2 cellular contexts compared by ENCODE assay signal in genomic region chr16:67605641-67606040, GRCh38.
A peak's percentile ranks its signal among the peaks of the same experiment; 100 is the strongest.
TF ChIP-seq lines count a peak whose summit lies in the region.

No MANE protein-coding gene starts in this region.

TF ChIP-seq in HEK293, 187 proteins besides CTCF, POLR2A, EP300 and RAD21:
- no peak for TF ChIP-seq ZNF629 (tag by site-specific recombination; IDR thresholded peaks at IDR 0.05)
- TF ChIP-seq ZNF660 (tag by site-specific recombination; IDR thresholded peaks at IDR 0.05): no peak
- no peak for TF ChIP-seq ZNF416 (tag by site-specific recombination; IDR thresholded peaks at IDR 0.05)
- peak; percentile 89; the same call in 1 of the 2 replicates for TF ChIP-seq PRDM1 (tag by site-specific recombination; IDR thresholded peaks at IDR 0.05)
- TF ChIP-seq ZNF239 (tag by site-specific recombination; IDR thresholded peaks at IDR 0.05): no peak
- TF ChIP-seq KLF16 (tag by site-specific recombination; IDR thresholded peaks at IDR 0.05): no peak
- TF ChIP-seq ZNF398 (tag by site-specific recombination; IDR thresholded peaks at IDR 0.05): no peak
- no peak for TF ChIP-seq ZNF558 (tag by site-specific recombination; IDR thresholded peaks at IDR 0.05)

TF ChIP-seq in GM12878, 131 proteins besides CTCF, POLR2A, EP300 and RAD21:
- TF ChIP-seq, protein P1, sequence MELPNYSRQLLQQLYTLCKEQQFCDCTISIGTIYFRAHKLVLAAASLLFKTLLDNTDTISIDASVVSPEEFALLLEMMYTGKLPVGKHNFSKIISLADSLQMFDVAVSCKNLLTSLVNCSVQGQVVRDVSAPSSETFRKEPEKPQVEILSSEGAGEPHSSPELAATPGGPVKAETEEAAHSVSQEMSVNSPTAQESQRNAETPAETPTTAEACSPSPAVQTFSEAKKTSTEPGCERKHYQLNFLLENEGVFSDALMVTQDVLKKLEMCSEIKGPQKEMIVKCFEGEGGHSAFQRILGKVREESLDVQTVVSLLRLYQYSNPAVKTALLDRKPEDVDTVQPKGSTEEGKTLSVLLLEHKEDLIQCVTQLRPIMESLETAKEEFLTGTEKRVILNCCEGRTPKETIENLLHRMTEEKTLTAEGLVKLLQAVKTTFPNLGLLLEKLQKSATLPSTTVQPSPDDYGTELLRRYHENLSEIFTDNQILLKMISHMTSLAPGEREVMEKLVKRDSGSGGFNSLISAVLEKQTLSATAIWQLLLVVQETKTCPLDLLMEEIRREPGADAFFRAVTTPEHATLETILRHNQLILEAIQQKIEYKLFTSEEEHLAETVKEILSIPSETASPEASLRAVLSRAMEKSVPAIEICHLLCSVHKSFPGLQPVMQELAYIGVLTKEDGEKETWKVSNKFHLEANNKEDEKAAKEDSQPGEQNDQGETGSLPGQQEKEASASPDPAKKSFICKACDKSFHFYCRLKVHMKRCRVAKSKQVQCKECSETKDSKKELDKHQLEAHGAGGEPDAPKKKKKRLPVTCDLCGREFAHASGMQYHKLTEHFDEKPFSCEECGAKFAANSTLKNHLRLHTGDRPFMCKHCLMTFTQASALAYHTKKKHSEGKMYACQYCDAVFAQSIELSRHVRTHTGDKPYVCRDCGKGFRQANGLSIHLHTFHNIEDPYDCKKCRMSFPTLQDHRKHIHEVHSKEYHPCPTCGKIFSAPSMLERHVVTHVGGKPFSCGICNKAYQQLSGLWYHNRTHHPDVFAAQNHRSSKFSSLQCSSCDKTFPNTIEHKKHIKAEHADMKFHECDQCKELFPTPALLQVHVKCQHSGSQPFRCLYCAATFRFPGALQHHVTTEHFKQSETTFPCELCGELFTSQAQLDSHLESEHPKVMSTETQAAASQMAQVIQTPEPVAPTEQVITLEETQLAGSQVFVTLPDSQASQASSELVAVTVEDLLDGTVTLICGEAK (IDR thresholded peaks at IDR 0.05; ENCODE audit: borderline replicate concordance): no peak
- TF ChIP-seq, protein P2, sequence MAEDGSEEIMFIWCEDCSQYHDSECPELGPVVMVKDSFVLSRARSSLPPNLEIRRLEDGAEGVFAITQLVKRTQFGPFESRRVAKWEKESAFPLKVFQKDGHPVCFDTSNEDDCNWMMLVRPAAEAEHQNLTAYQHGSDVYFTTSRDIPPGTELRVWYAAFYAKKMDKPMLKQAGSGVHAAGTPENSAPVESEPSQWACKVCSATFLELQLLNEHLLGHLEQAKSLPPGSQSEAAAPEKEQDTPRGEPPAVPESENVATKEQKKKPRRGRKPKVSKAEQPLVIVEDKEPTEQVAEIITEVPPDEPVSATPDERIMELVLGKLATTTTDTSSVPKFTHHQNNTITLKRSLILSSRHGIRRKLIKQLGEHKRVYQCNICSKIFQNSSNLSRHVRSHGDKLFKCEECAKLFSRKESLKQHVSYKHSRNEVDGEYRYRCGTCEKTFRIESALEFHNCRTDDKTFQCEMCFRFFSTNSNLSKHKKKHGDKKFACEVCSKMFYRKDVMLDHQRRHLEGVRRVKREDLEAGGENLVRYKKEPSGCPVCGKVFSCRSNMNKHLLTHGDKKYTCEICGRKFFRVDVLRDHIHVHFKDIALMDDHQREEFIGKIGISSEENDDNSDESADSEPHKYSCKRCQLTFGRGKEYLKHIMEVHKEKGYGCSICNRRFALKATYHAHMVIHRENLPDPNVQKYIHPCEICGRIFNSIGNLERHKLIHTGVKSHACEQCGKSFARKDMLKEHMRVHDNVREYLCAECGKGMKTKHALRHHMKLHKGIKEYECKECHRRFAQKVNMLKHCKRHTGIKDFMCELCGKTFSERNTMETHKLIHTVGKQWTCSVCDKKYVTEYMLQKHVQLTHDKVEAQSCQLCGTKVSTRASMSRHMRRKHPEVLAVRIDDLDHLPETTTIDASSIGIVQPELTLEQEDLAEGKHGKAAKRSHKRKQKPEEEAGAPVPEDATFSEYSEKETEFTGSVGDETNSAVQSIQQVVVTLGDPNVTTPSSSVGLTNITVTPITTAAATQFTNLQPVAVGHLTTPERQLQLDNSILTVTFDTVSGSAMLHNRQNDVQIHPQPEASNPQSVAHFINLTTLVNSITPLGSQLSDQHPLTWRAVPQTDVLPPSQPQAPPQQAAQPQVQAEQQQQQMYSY (CRISPR knock-in tag; IDR thresholded peaks at IDR 0.05): no peak
- TF ChIP-seq BMI1 (IDR thresholded peaks at IDR 0.05; ENCODE audit: borderline replicate concordance) (no peak), PAX5 (IDR thresholded peaks at IDR 0.05; ENCODE audit: borderline replicate concordance, low read depth, low read length) (no peak), CEBPB (IDR thresholded peaks at IDR 0.05; ENCODE audit: borderline replicate concordance in 1 of 2, low read depth in 2 of 2, low read length in 2 of 2) (no peak), ZNF622 (IDR thresholded peaks at IDR 0.05) (no peak), TCF12 (IDR thresholded peaks at IDR 0.05; ENCODE audit: low read depth, low read length) (no peak), BRCA1 (IDR thresholded peaks at IDR 0.05; ENCODE audit: low read depth, low read length) (no peak), PBX3 (IDR thresholded peaks at IDR 0.05; ENCODE audit: insufficient replicate concordance, low read depth, low read length) (no peak), TCF3 (IDR thresholded peaks at IDR 0.05; ENCODE audit: borderline replicate concordance, insufficient read depth, low read depth, low read length) (no peak), ZBED1 (IDR thresholded peaks at IDR 0.05; ENCODE audit: borderline replicate concordance) (no peak), GATAD2B (conservative IDR thresholded peaks at IDR 0.05; ENCODE audit: low read depth) (no peak), ESRRA (IDR thresholded peaks at IDR 0.05; ENCODE audit: low read length) (no peak), ZZZ3 (IDR thresholded peaks at IDR 0.05; ENCODE audit: control insufficient read depth, insufficient read length, low read depth) (no peak), SIN3A (IDR thresholded peaks at IDR 0.05; ENCODE audit: low read depth, low read length) (no peak)
- TF ChIP-seq, protein P3, sequence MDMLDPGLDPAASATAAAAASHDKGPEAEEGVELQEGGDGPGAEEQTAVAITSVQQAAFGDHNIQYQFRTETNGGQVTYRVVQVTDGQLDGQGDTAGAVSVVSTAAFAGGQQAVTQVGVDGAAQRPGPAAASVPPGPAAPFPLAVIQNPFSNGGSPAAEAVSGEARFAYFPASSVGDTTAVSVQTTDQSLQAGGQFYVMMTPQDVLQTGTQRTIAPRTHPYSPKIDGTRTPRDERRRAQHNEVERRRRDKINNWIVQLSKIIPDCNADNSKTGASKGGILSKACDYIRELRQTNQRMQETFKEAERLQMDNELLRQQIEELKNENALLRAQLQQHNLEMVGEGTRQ (IDR thresholded peaks at IDR 0.05; ENCODE audit: borderline replicate concordance, low read depth, low read length): no peak
- TF ChIP-seq, protein P4, sequence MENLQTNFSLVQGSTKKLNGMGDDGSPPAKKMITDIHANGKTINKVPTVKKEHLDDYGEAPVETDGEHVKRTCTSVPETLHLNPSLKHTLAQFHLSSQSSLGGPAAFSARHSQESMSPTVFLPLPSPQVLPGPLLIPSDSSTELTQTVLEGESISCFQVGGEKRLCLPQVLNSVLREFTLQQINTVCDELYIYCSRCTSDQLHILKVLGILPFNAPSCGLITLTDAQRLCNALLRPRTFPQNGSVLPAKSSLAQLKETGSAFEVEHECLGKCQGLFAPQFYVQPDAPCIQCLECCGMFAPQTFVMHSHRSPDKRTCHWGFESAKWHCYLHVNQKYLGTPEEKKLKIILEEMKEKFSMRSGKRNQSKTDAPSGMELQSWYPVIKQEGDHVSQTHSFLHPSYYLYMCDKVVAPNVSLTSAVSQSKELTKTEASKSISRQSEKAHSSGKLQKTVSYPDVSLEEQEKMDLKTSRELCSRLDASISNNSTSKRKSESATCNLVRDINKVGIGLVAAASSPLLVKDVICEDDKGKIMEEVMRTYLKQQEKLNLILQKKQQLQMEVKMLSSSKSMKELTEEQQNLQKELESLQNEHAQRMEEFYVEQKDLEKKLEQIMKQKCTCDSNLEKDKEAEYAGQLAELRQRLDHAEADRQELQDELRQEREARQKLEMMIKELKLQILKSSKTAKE (IDR thresholded peaks at IDR 0.05; ENCODE audit: low read depth, poor library complexity, severe bottlenecking): no peak
- TF ChIP-seq, protein P5, sequence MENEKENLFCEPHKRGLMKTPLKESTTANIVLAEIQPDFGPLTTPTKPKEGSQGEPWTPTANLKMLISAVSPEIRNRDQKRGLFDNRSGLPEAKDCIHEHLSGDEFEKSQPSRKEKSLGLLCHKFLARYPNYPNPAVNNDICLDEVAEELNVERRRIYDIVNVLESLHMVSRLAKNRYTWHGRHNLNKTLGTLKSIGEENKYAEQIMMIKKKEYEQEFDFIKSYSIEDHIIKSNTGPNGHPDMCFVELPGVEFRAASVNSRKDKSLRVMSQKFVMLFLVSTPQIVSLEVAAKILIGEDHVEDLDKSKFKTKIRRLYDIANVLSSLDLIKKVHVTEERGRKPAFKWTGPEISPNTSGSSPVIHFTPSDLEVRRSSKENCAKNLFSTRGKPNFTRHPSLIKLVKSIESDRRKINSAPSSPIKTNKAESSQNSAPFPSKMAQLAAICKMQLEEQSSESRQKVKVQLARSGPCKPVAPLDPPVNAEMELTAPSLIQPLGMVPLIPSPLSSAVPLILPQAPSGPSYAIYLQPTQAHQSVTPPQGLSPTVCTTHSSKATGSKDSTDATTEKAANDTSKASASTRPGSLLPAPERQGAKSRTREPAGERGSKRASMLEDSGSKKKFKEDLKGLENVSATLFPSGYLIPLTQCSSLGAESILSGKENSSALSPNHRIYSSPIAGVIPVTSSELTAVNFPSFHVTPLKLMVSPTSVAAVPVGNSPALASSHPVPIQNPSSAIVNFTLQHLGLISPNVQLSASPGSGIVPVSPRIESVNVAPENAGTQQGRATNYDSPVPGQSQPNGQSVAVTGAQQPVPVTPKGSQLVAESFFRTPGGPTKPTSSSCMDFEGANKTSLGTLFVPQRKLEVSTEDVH (IDR thresholded peaks at IDR 0.05; ENCODE audit: low read depth, partially characterized antibody): no peak
